ENCODE assay signal across 12 cellular contexts in the genomic region with DNA sequence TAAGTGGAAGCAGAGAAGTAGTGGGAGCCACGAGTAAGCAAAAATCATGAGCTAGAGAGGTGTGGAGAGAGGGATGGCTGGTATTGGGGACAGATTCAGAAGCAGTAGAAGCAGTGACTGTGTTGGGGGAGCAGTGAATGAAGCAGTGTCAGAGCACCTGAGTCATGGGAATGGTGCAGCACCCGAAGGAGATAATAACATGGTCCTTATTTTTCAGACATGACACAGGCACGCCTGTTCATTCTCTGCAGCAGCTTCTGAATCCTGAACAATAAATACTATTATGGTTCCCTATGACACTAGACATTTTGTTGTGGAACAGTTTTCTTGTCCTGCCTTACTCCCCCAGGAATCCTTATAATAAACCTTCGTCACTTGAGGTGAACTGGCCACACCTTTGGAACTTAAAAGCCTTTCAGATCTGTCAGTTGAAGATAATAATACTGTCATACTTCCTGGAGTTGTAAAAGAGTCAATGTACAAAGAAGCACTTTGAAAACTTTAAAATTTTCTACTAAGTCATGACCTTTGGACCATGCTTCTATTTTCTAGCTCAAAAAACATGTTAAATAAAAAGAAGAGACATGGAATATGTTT.
"Had no signal": no experiment of that assay in that cellular context is flagged by ENCODE, and none has a peak within 500 bp of the region (broad histone marks: within the 10 kb centered on the region; RNA-seq: fewer than 3 reads in every experiment).

No MANE protein-coding gene starts in this region.

- H3K36me3 ChIP-seq: adrenal gland, left lung, ovary, uterus had no signal

- H3K27ac ChIP-seq: adrenal gland, left lung, ovary, uterus had no signal

- H3K4me1 ChIP-seq: adrenal gland, uterus had no signal

- ATAC-seq: left lung, T-helper 17 cell had no signal

- DNase-seq: activated CD4-positive, alpha-beta T cell treated with anti-CD3 and anti-CD28 coated beads, Interleukin-2, amount 10 ng/mL, durations not matched to agents 7 days and 5 days; activated CD4-positive, CD25-positive, alpha-beta regulatory T cell; activated naive CD4-positive, alpha-beta T cell treated with anti-CD3 and anti-CD28 coated beads, Interleukin-2, amount 50 U/mL, for 16 hours; adrenal gland; central memory CD4-positive, alpha-beta T cell; erythroblast; left lung; ovary; stimulated activated CD4-positive, alpha-beta T cell treated with anti-CD3 and anti-CD28 coated beads, Interleukin-15, amount 100 ng/mL, for 24 hours; stimulated activated CD4-positive, alpha-beta T cell treated with anti-CD3 and anti-CD28 coated beads, Interleukin-4, amount 100 ng/mL, for 24 hours; T-helper 17 cell; uterus had no signal

- H3K27me3 ChIP-seq: adrenal gland, left lung, ovary, uterus had no signal

- H3K4me3 ChIP-seq: adrenal gland, left lung, ovary, uterus had no signal

- H3K9me3 ChIP-seq: adrenal gland, left lung, ovary, uterus had no signal
